ENCODE assay signal across 1 cellular context in the genomic region with DNA sequence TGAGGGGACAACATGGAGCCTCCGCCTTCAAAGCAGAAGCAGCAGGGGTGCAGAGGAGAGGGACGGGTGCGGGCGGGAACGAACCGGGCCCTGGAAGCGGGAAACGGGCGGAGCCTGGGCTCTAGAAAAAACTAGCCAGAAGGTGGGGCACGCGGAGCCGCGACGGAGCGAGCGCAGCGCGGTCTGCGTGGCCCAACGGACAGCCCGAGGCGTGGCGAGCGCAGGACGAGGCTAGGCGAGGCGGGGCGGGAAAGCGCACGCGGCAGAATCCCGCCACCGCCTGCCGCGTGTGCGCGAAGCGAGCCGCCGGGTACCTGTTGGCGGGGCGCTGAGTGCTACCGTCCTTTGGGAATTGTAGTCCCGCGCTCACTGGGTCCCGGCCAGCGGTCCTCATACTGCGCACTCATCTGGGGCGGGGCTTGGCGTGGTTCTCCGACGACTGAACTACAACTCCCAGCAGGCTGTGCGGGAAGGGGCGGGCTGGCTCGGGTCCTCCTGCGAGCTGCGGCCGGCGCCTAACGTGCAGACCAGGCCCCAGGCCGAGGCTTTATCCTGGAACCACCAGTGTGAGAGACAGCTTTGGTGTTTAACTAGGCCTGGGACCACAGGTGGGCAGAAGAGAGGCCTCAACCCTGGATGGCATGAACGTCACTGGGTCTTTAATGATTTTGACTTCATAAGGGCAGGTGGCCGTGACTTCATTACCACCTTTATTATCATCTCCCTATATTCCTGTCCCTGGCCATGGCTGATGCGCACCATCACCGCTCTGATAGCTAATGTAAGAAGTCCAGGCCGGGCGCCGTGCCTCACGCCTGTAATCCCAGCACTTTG.
TF ChIP-seq lines count a peak whose summit lies in the region.

A gene with protein sequence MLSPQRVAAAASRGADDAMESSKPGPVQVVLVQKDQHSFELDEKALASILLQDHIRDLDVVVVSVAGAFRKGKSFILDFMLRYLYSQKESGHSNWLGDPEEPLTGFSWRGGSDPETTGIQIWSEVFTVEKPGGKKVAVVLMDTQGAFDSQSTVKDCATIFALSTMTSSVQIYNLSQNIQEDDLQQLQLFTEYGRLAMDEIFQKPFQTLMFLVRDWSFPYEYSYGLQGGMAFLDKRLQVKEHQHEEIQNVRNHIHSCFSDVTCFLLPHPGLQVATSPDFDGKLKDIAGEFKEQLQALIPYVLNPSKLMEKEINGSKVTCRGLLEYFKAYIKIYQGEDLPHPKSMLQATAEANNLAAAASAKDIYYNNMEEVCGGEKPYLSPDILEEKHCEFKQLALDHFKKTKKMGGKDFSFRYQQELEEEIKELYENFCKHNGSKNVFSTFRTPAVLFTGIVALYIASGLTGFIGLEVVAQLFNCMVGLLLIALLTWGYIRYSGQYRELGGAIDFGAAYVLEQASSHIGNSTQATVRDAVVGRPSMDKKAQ (minus strand): TSS at position 55 of the 834 bp plus-strand sequence. CDS start 41 bp downstream, at position 14.

TF ChIP-seq in SK-N-SH, 30 proteins besides CTCF, POLR2A, EP300 and RAD21 (continued from another document):
- TF ChIP-seq, protein P1, sequence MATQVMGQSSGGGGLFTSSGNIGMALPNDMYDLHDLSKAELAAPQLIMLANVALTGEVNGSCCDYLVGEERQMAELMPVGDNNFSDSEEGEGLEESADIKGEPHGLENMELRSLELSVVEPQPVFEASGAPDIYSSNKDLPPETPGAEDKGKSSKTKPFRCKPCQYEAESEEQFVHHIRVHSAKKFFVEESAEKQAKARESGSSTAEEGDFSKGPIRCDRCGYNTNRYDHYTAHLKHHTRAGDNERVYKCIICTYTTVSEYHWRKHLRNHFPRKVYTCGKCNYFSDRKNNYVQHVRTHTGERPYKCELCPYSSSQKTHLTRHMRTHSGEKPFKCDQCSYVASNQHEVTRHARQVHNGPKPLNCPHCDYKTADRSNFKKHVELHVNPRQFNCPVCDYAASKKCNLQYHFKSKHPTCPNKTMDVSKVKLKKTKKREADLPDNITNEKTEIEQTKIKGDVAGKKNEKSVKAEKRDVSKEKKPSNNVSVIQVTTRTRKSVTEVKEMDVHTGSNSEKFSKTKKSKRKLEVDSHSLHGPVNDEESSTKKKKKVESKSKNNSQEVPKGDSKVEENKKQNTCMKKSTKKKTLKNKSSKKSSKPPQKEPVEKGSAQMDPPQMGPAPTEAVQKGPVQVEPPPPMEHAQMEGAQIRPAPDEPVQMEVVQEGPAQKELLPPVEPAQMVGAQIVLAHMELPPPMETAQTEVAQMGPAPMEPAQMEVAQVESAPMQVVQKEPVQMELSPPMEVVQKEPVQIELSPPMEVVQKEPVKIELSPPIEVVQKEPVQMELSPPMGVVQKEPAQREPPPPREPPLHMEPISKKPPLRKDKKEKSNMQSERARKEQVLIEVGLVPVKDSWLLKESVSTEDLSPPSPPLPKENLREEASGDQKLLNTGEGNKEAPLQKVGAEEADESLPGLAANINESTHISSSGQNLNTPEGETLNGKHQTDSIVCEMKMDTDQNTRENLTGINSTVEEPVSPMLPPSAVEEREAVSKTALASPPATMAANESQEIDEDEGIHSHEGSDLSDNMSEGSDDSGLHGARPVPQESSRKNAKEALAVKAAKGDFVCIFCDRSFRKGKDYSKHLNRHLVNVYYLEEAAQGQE (IDR thresholded peaks at IDR 0.05; ENCODE audit: low read depth, low read length) = no peak
- TF ChIP-seq GATA2 (CRISPR knock-in tag; IDR thresholded peaks at IDR 0.05) (0 out of 2 replicates have a peak, but pooled peaks have one; percentile 24), RFX5 (IDR thresholded peaks at IDR 0.05; ENCODE audit: low read length) (no peak), MEF2A (IDR thresholded peaks at IDR 0.05; ENCODE audit: borderline replicate concordance, low read depth) (no peak), TCF12 (IDR thresholded peaks at IDR 0.05) (peak; percentile 37; the same call in 1 of the 2 replicates), NRF1 (IDR thresholded peaks at IDR 0.05; ENCODE audit: low read depth, low read length) (peak; percentile 49; the same call in 1 of the 2 replicates), RCOR1 (IDR thresholded peaks at IDR 0.05; ENCODE audit: low read length) (no peak), EZH2phosphoT487 (IDR thresholded peaks at IDR 0.05; ENCODE audit: borderline replicate concordance, low read depth) (no peak), JUND (IDR thresholded peaks at IDR 0.05) (no peak), POLR2AphosphoS5 (IDR thresholded peaks at IDR 0.05; ENCODE audit: low read depth, low read length) (peak; percentile 41; the same call in 1 of the 2 replicates), SIN3A (IDR thresholded peaks at IDR 0.05; ENCODE audit: borderline replicate concordance, low read depth, low read length) (peak; percentile 74; the same call in 1 of the 2 replicates), FOXJ3 (CRISPR knock-in tag; IDR thresholded peaks at IDR 0.05) (peak; percentile 77; the same call in 1 of the 2 replicates), ELF1 (IDR thresholded peaks at IDR 0.05) (no peak)
- TF ChIP-seq, protein P2, sequence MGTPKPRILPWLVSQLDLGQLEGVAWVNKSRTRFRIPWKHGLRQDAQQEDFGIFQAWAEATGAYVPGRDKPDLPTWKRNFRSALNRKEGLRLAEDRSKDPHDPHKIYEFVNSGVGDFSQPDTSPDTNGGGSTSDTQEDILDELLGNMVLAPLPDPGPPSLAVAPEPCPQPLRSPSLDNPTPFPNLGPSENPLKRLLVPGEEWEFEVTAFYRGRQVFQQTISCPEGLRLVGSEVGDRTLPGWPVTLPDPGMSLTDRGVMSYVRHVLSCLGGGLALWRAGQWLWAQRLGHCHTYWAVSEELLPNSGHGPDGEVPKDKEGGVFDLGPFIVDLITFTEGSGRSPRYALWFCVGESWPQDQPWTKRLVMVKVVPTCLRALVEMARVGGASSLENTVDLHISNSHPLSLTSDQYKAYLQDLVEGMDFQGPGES (IDR thresholded peaks at IDR 0.05; ENCODE audit: low read depth, low read length) = no peak
- TF ChIP-seq, protein P3, sequence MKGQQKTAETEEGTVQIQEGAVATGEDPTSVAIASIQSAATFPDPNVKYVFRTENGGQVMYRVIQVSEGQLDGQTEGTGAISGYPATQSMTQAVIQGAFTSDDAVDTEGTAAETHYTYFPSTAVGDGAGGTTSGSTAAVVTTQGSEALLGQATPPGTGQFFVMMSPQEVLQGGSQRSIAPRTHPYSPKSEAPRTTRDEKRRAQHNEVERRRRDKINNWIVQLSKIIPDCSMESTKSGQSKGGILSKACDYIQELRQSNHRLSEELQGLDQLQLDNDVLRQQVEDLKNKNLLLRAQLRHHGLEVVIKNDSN (IDR thresholded peaks at IDR 0.05; ENCODE audit: borderline replicate concordance, low read depth) = 0 out of 2 replicates have a peak, but pooled peaks have one; percentile 4
- TF ChIP-seq, protein P4, sequence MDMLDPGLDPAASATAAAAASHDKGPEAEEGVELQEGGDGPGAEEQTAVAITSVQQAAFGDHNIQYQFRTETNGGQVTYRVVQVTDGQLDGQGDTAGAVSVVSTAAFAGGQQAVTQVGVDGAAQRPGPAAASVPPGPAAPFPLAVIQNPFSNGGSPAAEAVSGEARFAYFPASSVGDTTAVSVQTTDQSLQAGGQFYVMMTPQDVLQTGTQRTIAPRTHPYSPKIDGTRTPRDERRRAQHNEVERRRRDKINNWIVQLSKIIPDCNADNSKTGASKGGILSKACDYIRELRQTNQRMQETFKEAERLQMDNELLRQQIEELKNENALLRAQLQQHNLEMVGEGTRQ (IDR thresholded peaks at IDR 0.05; ENCODE audit: borderline replicate concordance, low read depth, low read length) = no peak
- TF ChIP-seq, protein P5, sequence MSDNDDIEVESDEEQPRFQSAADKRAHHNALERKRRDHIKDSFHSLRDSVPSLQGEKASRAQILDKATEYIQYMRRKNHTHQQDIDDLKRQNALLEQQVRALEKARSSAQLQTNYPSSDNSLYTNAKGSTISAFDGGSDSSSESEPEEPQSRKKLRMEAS (IDR thresholded peaks at IDR 0.05; ENCODE audit: low read depth) = peak; percentile 100
